ENCODE assay signal across 1 cellular context in the genomic region with DNA sequence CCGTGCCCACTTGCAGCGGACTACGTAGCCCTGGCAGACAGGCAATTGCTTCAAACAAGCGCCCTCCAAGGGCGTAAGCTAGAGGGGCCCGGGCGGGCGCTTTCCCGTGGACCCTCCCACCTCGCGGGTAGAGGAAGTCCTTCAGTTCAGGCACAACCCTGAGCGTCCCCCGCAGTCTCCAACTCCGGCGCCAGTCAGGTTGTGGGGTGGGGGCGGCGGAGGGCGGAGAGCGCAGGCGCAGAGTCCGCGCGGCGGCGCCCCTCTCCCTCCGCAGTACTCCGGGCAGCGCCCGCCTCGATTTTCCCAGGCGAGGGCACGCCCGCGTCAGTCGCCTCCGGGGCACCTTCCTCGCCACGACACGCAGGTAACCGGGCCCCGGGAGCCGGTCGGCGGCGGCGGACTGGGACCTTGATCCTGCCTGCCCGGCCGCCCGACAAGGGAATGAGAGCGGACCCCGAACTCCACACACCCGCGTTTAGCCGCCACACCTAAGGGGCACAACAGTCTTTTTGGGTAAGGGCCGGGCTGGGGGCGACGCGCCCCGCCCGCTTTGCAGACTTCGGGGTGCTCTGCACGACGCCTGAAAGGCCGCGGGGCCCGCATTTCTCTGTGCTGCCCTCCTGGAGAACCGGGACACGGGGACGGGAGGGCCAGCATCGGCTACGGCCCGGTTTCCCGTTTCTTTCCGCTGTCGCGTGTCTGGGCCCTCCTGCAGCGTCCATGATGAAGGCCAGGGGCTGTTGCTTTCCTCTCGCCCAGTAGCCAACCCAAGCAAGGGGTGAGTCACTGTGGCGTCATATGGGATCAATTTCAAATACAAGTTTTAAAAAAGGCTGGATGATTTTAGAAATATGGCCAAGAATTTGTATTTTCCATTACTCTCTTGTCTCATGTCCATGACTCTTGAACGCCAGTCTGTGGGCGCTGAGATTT.
TF ChIP-seq lines count a peak whose summit lies in the region.

TSS of gene SLC35G2 (plus strand) at position 276 of the 933 bp plus-strand sequence. CDS start 35,335 bp downstream, outside the sequence.

TF ChIP-seq in SK-N-SH, 30 proteins besides CTCF, POLR2A, EP300 and RAD21 (continued from another document):
- TF ChIP-seq RFX5 (IDR thresholded peaks at IDR 0.05; ENCODE audit: low read length) (no peak; the same call in 1 of the 2 replicates), MEF2A (IDR thresholded peaks at IDR 0.05; ENCODE audit: borderline replicate concordance, low read depth) (no peak), NFIC (IDR thresholded peaks at IDR 0.05; ENCODE audit: borderline replicate concordance) (no peak), RCOR1 (IDR thresholded peaks at IDR 0.05; ENCODE audit: low read length) (no peak), POLR2AphosphoS5 (IDR thresholded peaks at IDR 0.05; ENCODE audit: low read depth, low read length) (0 out of 2 replicates have a peak, but pooled peaks have one; percentile 27), YY1 (IDR thresholded peaks at IDR 0.05; ENCODE audit: low read depth) (peak; percentile 69; the same call in 1 of the 2 replicates), TCF12 (IDR thresholded peaks at IDR 0.05) (peak; percentile 61; the same call in 1 of the 2 replicates), MAX (IDR thresholded peaks at IDR 0.05; ENCODE audit: low read depth) (peak; percentile 8; the same call in 1 of the 2 replicates), FOSL2 (IDR thresholded peaks at IDR 0.05; ENCODE audit: borderline replicate concordance, low read depth) (peak; percentile 90), CHD2 (IDR thresholded peaks at IDR 0.05; ENCODE audit: low read length, partially characterized antibody) (peak; percentile 18)
